In genomic region chr19:30084390-30084819, GRCh38 we compare ENCODE assay signal across 18 cellular contexts.
"Had no signal": no experiment of that assay in that cellular context is flagged by ENCODE, and none has a peak within 500 bp of the region (broad histone marks: within the 10 kb centered on the region; RNA-seq: fewer than 3 reads in every experiment).

No MANE protein-coding gene starts in this region.

- H3K36me3 Mint-ChIP-seq: memory B cell; naive thymus-derived CD4-positive, alpha-beta T cell; neural progenitor cell; stimulated activated naive B cell treated with anti-CD40 and anti-IgM and Interleukin-4, amounts not matched to agents 10 μg/mL and 1 μg/mL and 100 μg/mL, for 72 hours had no signal

- H3K9ac ChIP-seq: neural progenitor cell had no signal

- H3K9me3 Mint-ChIP-seq: activated CD4-positive, alpha-beta T cell treated with anti-CD3 and anti-CD28 coated beads, Interleukin-2, amount 10 ng/mL, durations not matched to agents 24 days and 14 days; activated naive CD4-positive, alpha-beta T cell treated with anti-CD3 and anti-CD28 coated beads for 36 hours; activated naive CD8-positive, alpha-beta T cell treated with anti-CD3 and anti-CD28 coated beads, Interleukin-2, amount 50 U/mL, for 24 hours; activated T-cell treated with anti-CD3 and anti-CD28 coated beads, Interleukin-2, amount 50 U/mL, for 24 hours; central memory CD8-positive, alpha-beta T cell had no signal

- H3K27ac ChIP-seq: brain microvascular endothelial cell, coronary artery, foreskin keratinocyte, left lung, neural progenitor cell, ovary, sigmoid colon had no signal

- H3K4me2 ChIP-seq: neural progenitor cell had no signal

- H3K27me3 ChIP-seq: brain microvascular endothelial cell, foreskin keratinocyte, neural progenitor cell, ovary, sigmoid colon had no signal

- H3K4me1 Mint-ChIP-seq: activated naive CD8-positive, alpha-beta T cell treated with anti-CD3 and anti-CD28 coated beads, Interleukin-2, amount 50 U/mL, for 24 hours; central memory CD8-positive, alpha-beta T cell; memory B cell; neural progenitor cell; stimulated activated naive B cell treated with anti-CD40 and anti-IgM and Interleukin-4, amounts not matched to agents 10 μg/mL and 1 μg/mL and 100 μg/mL, for 72 hours had no signal

- FAIRE-seq: keratinocyte had no signal

- H3K27ac Mint-ChIP-seq: activated CD4-positive, alpha-beta T cell treated with anti-CD3 and anti-CD28 coated beads, Interleukin-2, amount 10 ng/mL, durations not matched to agents 24 days and 14 days; activated CD8-positive, alpha-beta T cell treated with anti-CD3 and anti-CD28 coated beads, Interleukin-2, amount 10 ng/mL, durations not matched to agents 7 days and 5 days; activated naive CD4-positive, alpha-beta T cell treated with anti-CD3 and anti-CD28 coated beads for 36 hours; activated naive CD8-positive, alpha-beta T cell treated with anti-CD3 and anti-CD28 coated beads, Interleukin-2, amount 50 U/mL, for 24 hours; activated T-cell treated with anti-CD3 and anti-CD28 coated beads, Interleukin-2, amount 50 U/mL, for 24 hours; memory B cell; neural progenitor cell; stimulated activated naive B cell treated with anti-CD40 and anti-IgM and Interleukin-4, amounts not matched to agents 10 μg/mL and 1 μg/mL and 100 μg/mL, for 72 hours had no signal

- H3K36me3 ChIP-seq: brain microvascular endothelial cell, left lung, neural progenitor cell, ovary, sigmoid colon had no signal

- ATAC-seq: activated CD8-positive, alpha-beta T cell treated with anti-CD3 and anti-CD28 coated beads, Interleukin-2, amount 10 ng/mL, durations not matched to agents 7 days and 5 days; activated naive CD8-positive, alpha-beta T cell treated with anti-CD3 and anti-CD28 coated beads, Interleukin-2, amount 50 U/mL, for 24 hours; foreskin keratinocyte; left lung; naive thymus-derived CD4-positive, alpha-beta T cell; stimulated activated naive B cell treated with anti-CD40 and anti-IgM and Interleukin-4, amounts not matched to agents 10 μg/mL and 1 μg/mL and 100 μg/mL, for 72 hours had no signal

- H3K4me1 ChIP-seq: foreskin keratinocyte, left lung, neural progenitor cell, sigmoid colon had no signal

- H3K4me3 ChIP-seq: coronary artery, left lung, neural progenitor cell, ovary, sigmoid colon had no signal

- H3K4me3 Mint-ChIP-seq: activated CD4-positive, alpha-beta T cell treated with anti-CD3 and anti-CD28 coated beads, Interleukin-2, amount 10 ng/mL, durations not matched to agents 24 days and 14 days; activated CD8-positive, alpha-beta T cell treated with anti-CD3 and anti-CD28 coated beads, Interleukin-2, amount 10 ng/mL, durations not matched to agents 7 days and 5 days; activated naive CD4-positive, alpha-beta T cell treated with anti-CD3 and anti-CD28 coated beads for 36 hours; activated naive CD8-positive, alpha-beta T cell treated with anti-CD3 and anti-CD28 coated beads, Interleukin-2, amount 50 U/mL, for 24 hours; activated T-cell treated with anti-CD3 and anti-CD28 coated beads, Interleukin-2, amount 50 U/mL, for 24 hours; central memory CD8-positive, alpha-beta T cell; memory B cell; naive thymus-derived CD4-positive, alpha-beta T cell; neural progenitor cell; stimulated activated naive B cell treated with anti-CD40 and anti-IgM and Interleukin-4, amounts not matched to agents 10 μg/mL and 1 μg/mL and 100 μg/mL, for 72 hours had no signal

- DNase-seq: activated CD4-positive, alpha-beta T cell treated with anti-CD3 and anti-CD28 coated beads, Interleukin-2, amount 10 ng/mL, durations not matched to agents 24 days and 14 days; activated CD8-positive, alpha-beta T cell treated with anti-CD3 and anti-CD28 coated beads, Interleukin-2, amount 10 ng/mL, durations not matched to agents 7 days and 5 days; activated naive CD4-positive, alpha-beta T cell treated with anti-CD3 and anti-CD28 coated beads for 36 hours; activated naive CD8-positive, alpha-beta T cell treated with anti-CD3 and anti-CD28 coated beads, Interleukin-2, amount 50 U/mL, for 24 hours; activated T-cell treated with anti-CD3 and anti-CD28 coated beads, Interleukin-2, amount 50 U/mL, for 24 hours; brain microvascular endothelial cell; foreskin keratinocyte; glutamatergic neuron; naive thymus-derived CD4-positive, alpha-beta T cell; ovary; sigmoid colon; stimulated activated naive B cell treated with anti-CD40 and anti-IgM and Interleukin-4, amounts not matched to agents 10 μg/mL and 1 μg/mL and 100 μg/mL, for 72 hours had no signal

- H3K9me3 ChIP-seq: left lung, sigmoid colon had no signal
